Comparison of ENCODE assay signal across 30 cellular contexts in the genomic region with DNA sequence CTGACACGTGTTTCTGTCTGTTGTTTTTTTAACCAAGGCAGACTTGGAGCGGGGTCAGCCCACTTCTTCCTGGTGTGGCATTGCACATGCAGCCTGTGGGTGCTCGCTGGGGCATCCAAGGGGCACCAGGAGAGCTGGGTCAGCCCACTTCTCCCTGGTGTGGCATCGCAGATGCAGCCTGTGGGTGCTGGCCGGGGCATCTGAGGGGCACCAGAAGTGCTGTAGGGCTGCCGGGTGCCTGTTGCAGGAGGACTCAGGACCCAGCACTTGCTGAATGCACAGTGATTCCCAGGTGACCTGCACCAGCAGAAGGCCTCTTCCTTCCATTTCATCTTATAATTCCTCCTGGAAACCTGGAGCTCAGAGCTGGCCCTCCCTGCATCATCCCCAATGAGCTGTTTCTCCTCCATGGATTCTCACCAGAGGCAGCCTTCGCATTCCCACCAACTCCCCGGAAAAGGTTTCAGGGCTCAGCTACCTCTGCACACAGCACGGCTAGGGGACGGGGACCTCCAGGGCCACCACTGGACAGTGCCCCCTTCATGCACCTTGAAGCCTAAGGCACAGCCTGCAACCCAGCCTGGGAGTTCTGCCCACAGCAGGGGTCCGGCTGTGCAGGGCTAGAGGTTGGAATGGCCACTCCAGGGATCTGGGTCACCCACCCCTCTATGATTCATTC.
"Had no signal": no experiment of that assay in that cellular context is flagged by ENCODE, and none has a peak within 500 bp of the region (broad histone marks: within the 10 kb centered on the region; RNA-seq: fewer than 3 reads in every experiment).

No MANE protein-coding gene starts in this region.

- H3K27ac ChIP-seq: esophagus squamous epithelium, heart right ventricle, pancreas, right lobe of liver, thoracic aorta, tibial nerve, upper lobe of left lung had no signal

- DNase-seq: cortex of kidney; effector memory CD8-positive, alpha-beta T cell; erythroblast; esophagus squamous epithelium; foreskin melanocyte; glutamatergic neuron; heart right ventricle; hippocampal formation; kidney glomerular epithelial cell; mammary epithelial cell; mesendoderm; midbrain; naive thymus-derived CD8-positive, alpha-beta T cell; nephron progenitor cell; occipital lobe; stimulated activated CD4-positive, alpha-beta T cell treated with anti-CD3 and anti-CD28 coated beads, Interleukin-2, amount 100 ng/mL, for 24 hours; stimulated activated CD4-positive, alpha-beta T cell treated with anti-CD3 and anti-CD28 coated beads, Interleukin-4, amount 100 ng/mL, for 24 hours; stimulated activated naive CD8-positive, alpha-beta T cell treated with anti-CD3 and anti-CD28 coated beads, Interleukin-15, Interleukin-2, amounts not matched to agents 100 U/mL and 50 U/mL, for 24 hours; substantia nigra; upper lobe of left lung had no signal

- H3K27me3 ChIP-seq: pancreas, right lobe of liver, tibial nerve, upper lobe of left lung had no signal

- H3K4me3 ChIP-seq: esophagus squamous epithelium, heart right ventricle, pancreas, right lobe of liver, smooth muscle cell, thoracic aorta, tibial nerve, upper lobe of left lung had no signal

- H3K4me1 Mint-ChIP-seq: naive thymus-derived CD8-positive, alpha-beta T cell; stimulated activated effector memory CD8-positive, alpha-beta T cell treated with anti-CD3 and anti-CD28 coated beads, Interleukin-12 subunit alpha, Interleukin-12 subunit beta, amount 100 ng/mL, for 72 hours had no signal

- H3K27me3 Mint-ChIP-seq: progenitor cell of endocrine pancreas had no signal

- H3K27ac Mint-ChIP-seq: effector memory CD8-positive, alpha-beta T cell; nephron progenitor cell; progenitor cell of endocrine pancreas; stimulated activated effector memory CD8-positive, alpha-beta T cell treated with anti-CD3 and anti-CD28 coated beads, Interleukin-12 subunit alpha, Interleukin-12 subunit beta, amount 100 ng/mL, for 72 hours had no signal

- H3K4me2 ChIP-seq: smooth muscle cell had no signal

- H3K4me1 ChIP-seq: esophagus squamous epithelium, heart right ventricle, pancreas, right lobe of liver, tibial nerve, upper lobe of left lung had no signal

- FAIRE-seq: endometrium, islet of Langerhans, pancreas, urothelium cell line had no signal

- H3K36me3 ChIP-seq: esophagus squamous epithelium, heart right ventricle, pancreas, right lobe of liver, thoracic aorta, tibial nerve, upper lobe of left lung had no signal

- H3K9me3 ChIP-seq: esophagus squamous epithelium, heart right ventricle, pancreas, right lobe of liver, thoracic aorta, upper lobe of left lung had no signal

- H3K9me3 Mint-ChIP-seq: stimulated activated effector memory CD8-positive, alpha-beta T cell treated with anti-CD3 and anti-CD28 coated beads, Interleukin-12 subunit alpha, Interleukin-12 subunit beta, amount 100 ng/mL, for 72 hours had no signal

- ATAC-seq: effector memory CD8-positive, alpha-beta T cell; naive thymus-derived CD8-positive, alpha-beta T cell; pancreas; right lobe of liver; stimulated activated naive CD8-positive, alpha-beta T cell treated with anti-CD3 and anti-CD28 coated beads, Interleukin-15, Interleukin-2, amounts not matched to agents 100 U/mL and 50 U/mL, for 24 hours had no signal

- H3K4me3 Mint-ChIP-seq: effector memory CD8-positive, alpha-beta T cell; naive thymus-derived CD8-positive, alpha-beta T cell; nephron progenitor cell; stimulated activated effector memory CD8-positive, alpha-beta T cell treated with anti-CD3 and anti-CD28 coated beads, Interleukin-12 subunit alpha, Interleukin-12 subunit beta, amount 100 ng/mL, for 72 hours had no signal

- H3K36me3 Mint-ChIP-seq: naive thymus-derived CD8-positive, alpha-beta T cell; stimulated activated effector memory CD8-positive, alpha-beta T cell treated with anti-CD3 and anti-CD28 coated beads, Interleukin-12 subunit alpha, Interleukin-12 subunit beta, amount 100 ng/mL, for 72 hours had no signal
